In the genomic region with DNA sequence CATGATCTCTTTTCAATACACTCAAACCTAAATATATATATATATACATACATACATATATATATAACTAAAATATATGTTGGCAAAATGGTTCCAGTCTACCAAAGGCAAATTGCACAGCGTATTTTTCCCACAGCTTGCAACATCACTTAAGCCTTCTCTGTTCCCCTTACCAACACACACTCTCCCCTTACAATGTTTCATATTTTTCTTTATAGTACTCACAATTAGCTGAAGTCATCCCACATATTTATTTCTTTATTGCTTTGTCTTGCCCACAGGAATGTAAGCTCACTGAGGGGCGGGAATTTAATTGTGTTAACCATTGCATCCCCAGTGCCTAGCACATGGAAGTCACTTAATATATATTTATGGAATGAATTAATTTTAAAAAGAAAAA, we compare ENCODE assay signal across 14 cellular contexts.
"Had no signal": no experiment of that assay in that cellular context is flagged by ENCODE, and none has a peak within 500 bp of the region (broad histone marks: within the 10 kb centered on the region; RNA-seq: fewer than 3 reads in every experiment).

No MANE protein-coding gene starts in this region.

- ATAC-seq: activated CD4-positive, CD25-positive, alpha-beta regulatory T cell treated with anti-CD3 and anti-CD28 coated beads, Interleukin-2, amount 50 U/mL, for 24 hours; activated naive CD4-positive, alpha-beta T cell treated with anti-CD3 and anti-CD28 coated beads, Interleukin-2, amount 50 U/mL, for 72 hours had no signal

- H3K4me1 ChIP-seq: stomach had no signal

- H2AFZ ChIP-seq: parathyroid adenoma had no signal

- H3K9ac ChIP-seq: parathyroid adenoma had no signal

- H3K4me3 ChIP-seq: lung, stomach, thoracic aorta had no signal

- DNase-seq: activated CD4-positive, alpha-beta T cell treated with anti-CD3 and anti-CD28 coated beads, Interleukin-2, amount 50 U/mL, for 4 hours; activated effector memory CD4-positive, alpha-beta T cell treated with Interleukin-2 at 50 U/mL for 16 hours; activated T-cell treated with anti-CD3 and anti-CD28 coated beads, Interleukin-2, amount 50 U/mL, for 24 hours; anterior cingulate cortex; left colon; naive B cell; stimulated activated CD4-positive, alpha-beta T cell treated with anti-CD3 and anti-CD28 coated beads, Interleukin-15, amount 100 ng/mL, for 24 hours; stimulated activated CD4-positive, alpha-beta T cell treated with anti-CD3 and anti-CD28 coated beads, Interleukin-4, amount 100 ng/mL, for 24 hours; stomach had no signal

- H3K36me3 ChIP-seq: stomach, thoracic aorta had no signal

- H3K27ac ChIP-seq: parathyroid adenoma, thoracic aorta had no signal

- H3K27me3 ChIP-seq: stomach had no signal

- H3K9me3 ChIP-seq: thoracic aorta had no signal
